Comparison of ENCODE assay signal across 2 cellular contexts in the genomic region with DNA sequence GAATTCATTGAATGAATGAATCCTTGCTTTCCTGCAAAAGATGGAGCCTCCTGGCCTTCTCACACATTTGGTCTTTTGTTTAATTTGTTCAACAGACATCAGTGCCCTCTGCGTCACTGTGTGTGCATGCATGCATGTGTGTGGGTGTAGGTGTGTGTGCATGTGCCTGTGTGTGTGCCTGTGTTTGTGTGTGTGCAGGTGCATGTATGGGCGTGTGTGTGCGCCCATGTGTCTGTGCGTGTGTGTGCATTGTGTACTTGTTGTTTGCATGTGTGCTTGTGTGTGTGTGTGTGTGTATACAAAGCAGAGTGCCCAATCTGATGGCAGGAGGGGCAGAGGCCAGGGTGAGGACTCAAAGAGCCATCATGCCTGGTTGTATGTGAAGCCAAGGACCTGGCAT.
TF ChIP-seq lines count a peak whose summit lies in the region.

No MANE protein-coding gene starts in this region.

TF ChIP-seq in HEK293, 187 proteins besides CTCF, POLR2A, EP300 and RAD21:
- TF ChIP-seq ZNF501 (tag by site-specific recombination; IDR thresholded peaks at IDR 0.05) (no peak), EGR2 (tag by site-specific recombination; IDR thresholded peaks at IDR 0.05; ENCODE audit: low read depth) (0 out of 2 replicates have a peak, but pooled peaks have one; percentile 6), ZFHX2 (tag by site-specific recombination; conservative IDR thresholded peaks at IDR 0.05) (peak; percentile 68)
- TF ChIP-seq, protein P1, sequence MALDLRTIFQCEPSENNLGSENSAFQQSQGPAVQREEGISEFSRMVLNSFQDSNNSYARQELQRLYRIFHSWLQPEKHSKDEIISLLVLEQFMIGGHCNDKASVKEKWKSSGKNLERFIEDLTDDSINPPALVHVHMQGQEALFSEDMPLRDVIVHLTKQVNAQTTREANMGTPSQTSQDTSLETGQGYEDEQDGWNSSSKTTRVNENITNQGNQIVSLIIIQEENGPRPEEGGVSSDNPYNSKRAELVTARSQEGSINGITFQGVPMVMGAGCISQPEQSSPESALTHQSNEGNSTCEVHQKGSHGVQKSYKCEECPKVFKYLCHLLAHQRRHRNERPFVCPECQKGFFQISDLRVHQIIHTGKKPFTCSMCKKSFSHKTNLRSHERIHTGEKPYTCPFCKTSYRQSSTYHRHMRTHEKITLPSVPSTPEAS (tag by site-specific recombination; IDR thresholded peaks at IDR 0.05) = peak; percentile 96

TF ChIP-seq in K562, 482 proteins besides CTCF, POLR2A, EP300 and RAD21:
- TF ChIP-seq ZNF764 (CRISPR knock-in tag; IDR thresholded peaks at IDR 0.05; ENCODE audit: low read depth) = no peak
- TF ChIP-seq, protein P2, sequence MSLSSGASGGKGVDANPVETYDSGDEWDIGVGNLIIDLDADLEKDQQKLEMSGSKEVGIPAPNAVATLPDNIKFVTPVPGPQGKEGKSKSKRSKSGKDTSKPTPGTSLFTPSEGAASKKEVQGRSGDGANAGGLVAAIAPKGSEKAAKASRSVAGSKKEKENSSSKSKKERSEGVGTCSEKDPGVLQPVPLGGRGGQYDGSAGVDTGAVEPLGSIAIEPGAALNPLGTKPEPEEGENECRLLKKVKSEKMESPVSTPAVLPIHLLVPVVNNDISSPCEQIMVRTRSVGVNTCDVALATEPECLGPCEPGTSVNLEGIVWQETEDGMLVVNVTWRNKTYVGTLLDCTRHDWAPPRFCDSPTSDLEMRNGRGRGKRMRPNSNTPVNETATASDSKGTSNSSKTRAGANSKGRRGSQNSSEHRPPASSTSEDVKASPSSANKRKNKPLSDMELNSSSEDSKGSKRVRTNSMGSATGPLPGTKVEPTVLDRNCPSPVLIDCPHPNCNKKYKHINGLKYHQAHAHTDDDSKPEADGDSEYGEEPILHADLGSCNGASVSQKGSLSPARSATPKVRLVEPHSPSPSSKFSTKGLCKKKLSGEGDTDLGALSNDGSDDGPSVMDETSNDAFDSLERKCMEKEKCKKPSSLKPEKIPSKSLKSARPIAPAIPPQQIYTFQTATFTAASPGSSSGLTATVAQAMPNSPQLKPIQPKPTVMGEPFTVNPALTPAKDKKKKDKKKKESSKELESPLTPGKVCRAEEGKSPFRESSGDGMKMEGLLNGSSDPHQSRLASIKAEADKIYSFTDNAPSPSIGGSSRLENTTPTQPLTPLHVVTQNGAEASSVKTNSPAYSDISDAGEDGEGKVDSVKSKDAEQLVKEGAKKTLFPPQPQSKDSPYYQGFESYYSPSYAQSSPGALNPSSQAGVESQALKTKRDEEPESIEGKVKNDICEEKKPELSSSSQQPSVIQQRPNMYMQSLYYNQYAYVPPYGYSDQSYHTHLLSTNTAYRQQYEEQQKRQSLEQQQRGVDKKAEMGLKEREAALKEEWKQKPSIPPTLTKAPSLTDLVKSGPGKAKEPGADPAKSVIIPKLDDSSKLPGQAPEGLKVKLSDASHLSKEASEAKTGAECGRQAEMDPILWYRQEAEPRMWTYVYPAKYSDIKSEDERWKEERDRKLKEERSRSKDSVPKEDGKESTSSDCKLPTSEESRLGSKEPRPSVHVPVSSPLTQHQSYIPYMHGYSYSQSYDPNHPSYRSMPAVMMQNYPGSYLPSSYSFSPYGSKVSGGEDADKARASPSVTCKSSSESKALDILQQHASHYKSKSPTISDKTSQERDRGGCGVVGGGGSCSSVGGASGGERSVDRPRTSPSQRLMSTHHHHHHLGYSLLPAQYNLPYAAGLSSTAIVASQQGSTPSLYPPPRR (CRISPR knock-in tag; IDR thresholded peaks at IDR 0.05; ENCODE audit: borderline replicate concordance) = no peak
- no peak for TF ChIP-seq KDM2B (CRISPR knock-in tag; IDR thresholded peaks at IDR 0.05)
- no peak for TF ChIP-seq ZKSCAN1 (IDR thresholded peaks at IDR 0.05; ENCODE audit: low read depth, low read length)
- no peak for TF ChIP-seq SAFB2 (IDR thresholded peaks at IDR 0.05; ENCODE audit: borderline replicate concordance, low read depth, low read length, severe bottlenecking)
- peak; percentile 32; the same call in 1 of the 2 replicates for TF ChIP-seq EGR1 (conservative IDR thresholded peaks at IDR 0.05)
